Comparison of ENCODE assay signal across 1 cellular context in the genomic region with DNA sequence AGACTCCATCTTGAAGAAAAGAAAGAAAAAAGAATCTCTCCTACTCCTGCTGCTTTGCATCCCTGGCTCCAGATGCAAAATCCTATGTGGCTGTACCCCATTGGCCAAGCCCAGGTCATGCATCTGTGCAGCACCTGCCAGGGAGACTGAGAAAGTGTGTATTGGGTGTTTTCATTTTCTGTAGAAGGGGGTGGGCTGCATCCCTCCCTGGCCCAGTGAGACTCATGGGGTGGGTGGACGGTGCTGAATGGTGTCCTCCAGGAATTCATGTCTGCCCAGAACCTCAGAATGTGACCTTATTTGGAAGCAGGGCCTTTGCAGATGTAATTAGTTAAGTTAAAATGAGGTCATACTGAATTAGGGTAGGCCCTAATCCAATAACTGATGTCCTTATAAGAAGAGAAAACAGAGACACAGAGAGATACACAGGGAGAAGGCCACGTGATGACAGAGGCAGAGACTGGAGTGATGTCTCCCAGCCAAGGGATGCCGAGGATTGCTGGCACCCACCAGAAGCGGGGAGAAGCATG.
TF ChIP-seq lines count a peak whose summit lies in the region.

No MANE protein-coding gene starts in this region.

TF ChIP-seq in HepG2, 621 proteins besides CTCF, POLR2A, EP300 and RAD21:
- TF ChIP-seq ZSCAN9 (CRISPR knock-in tag; IDR thresholded peaks at IDR 0.05; ENCODE audit: borderline replicate concordance): no peak
- no peak for TF ChIP-seq ZNF75D (CRISPR knock-in tag; IDR thresholded peaks at IDR 0.05; ENCODE audit: borderline replicate concordance)
- no peak for TF ChIP-seq CHD2 (IDR thresholded peaks at IDR 0.05; ENCODE audit: low read depth, low read length)
- TF ChIP-seq, protein P1, sequence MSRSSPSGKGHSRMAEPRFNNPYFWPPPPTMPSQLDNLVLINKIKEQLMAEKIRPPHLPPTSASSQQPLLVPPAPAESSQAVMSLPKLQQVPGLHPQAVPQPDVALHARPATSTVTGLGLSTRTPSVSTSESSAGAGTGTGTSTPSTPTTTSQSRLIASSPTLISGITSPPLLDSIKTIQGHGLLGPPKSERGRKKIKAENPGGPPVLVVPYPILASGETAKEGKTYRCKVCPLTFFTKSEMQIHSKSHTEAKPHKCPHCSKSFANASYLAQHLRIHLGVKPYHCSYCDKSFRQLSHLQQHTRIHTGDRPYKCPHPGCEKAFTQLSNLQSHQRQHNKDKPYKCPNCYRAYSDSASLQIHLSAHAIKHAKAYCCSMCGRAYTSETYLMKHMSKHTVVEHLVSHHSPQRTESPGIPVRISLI (CRISPR knock-in tag; IDR thresholded peaks at IDR 0.05; ENCODE audit: borderline replicate concordance): no peak
- no peak for TF ChIP-seq KLF12 (CRISPR knock-in tag; IDR thresholded peaks at IDR 0.05; ENCODE audit: borderline replicate concordance)
- TF ChIP-seq ZNF777 (CRISPR knock-in tag; IDR thresholded peaks at IDR 0.05): no peak
- no peak for TF ChIP-seq TCF7L2 (IDR thresholded peaks at IDR 0.05; ENCODE audit: low read depth, low read length)
- no peak for TF ChIP-seq TAF15 (IDR thresholded peaks at IDR 0.05; ENCODE audit: low read depth, low read length, poor library complexity, severe bottlenecking)
- no peak for TF ChIP-seq TRIM24 (CRISPR knock-in tag; IDR thresholded peaks at IDR 0.05)
- no peak for TF ChIP-seq TCF12 (IDR thresholded peaks at IDR 0.05)
- no peak for TF ChIP-seq TCF12 (CRISPR knock-in tag; IDR thresholded peaks at IDR 0.05)
- TF ChIP-seq ZBTB10 (CRISPR knock-in tag; IDR thresholded peaks at IDR 0.05; ENCODE audit: borderline replicate concordance): no peak
- TF ChIP-seq ZZZ3 (CRISPR knock-in tag; IDR thresholded peaks at IDR 0.05; ENCODE audit: borderline replicate concordance): no peak
- TF ChIP-seq SSRP1 (CRISPR knock-in tag; IDR thresholded peaks at IDR 0.05): no peak
- no peak for TF ChIP-seq TOPORS (CRISPR knock-in tag; IDR thresholded peaks at IDR 0.05)
- TF ChIP-seq, protein P2, sequence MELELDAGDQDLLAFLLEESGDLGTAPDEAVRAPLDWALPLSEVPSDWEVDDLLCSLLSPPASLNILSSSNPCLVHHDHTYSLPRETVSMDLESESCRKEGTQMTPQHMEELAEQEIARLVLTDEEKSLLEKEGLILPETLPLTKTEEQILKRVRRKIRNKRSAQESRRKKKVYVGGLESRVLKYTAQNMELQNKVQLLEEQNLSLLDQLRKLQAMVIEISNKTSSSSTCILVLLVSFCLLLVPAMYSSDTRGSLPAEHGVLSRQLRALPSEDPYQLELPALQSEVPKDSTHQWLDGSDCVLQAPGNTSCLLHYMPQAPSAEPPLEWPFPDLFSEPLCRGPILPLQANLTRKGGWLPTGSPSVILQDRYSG (CRISPR knock-in tag; IDR thresholded peaks at IDR 0.05): no peak
- TF ChIP-seq HNRNPLL (IDR thresholded peaks at IDR 0.05; ENCODE audit: low read depth, low read length, poor library complexity, severe bottlenecking): no peak
